In the genomic region with DNA sequence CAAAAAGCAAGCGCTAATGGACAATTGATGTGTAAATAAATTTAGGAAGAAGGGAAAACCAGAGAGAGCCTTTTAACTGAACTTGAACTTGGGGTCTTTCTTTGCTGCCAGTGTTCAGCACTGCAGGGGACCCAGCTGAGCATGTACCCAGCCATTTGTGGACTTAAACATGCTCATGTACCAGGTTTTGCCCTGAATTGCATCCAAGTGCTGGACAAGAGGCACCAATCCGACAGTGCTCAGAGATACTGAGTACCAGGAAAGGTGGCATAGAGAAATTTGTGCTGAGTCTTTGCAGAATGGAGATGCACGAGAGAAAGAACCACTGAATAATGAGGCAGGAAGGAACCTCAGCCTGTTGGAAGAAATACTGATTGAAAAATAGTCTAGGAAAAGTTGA, we compare ENCODE assay signal across 20 cellular contexts. TPM values are rescaled to one million over a fixed set of nuclear protein-coding genes. Genes with fewer than 3 reads are reported as not detected.
A peak's percentile ranks its signal among the peaks of the same experiment; 100 is the strongest.
DNase-seq lines count a peak whose midpoint lies in the region; TF ChIP-seq lines count a peak whose summit lies in the region.
"Had no signal": no experiment of that assay in that cellular context is flagged by ENCODE, and none has a peak within 500 bp of the region (broad histone marks: within the 10 kb centered on the region; RNA-seq: fewer than 3 reads in every experiment).

No MANE protein-coding gene starts in this region.

- H2BK120ac ChIP-seq in neuronal stem cell (ENCODE audit: low read depth, low read length): no peak overlapping the region

- H3K4me3 ChIP-seq in Karpas-422 (ENCODE audit: low read length) (no peak overlapping the region), tibial artery (no peak overlapping the region), neuronal stem cell (ENCODE audit: low read length in 2 of 2) (no peak overlapping the region), osteoblast (ENCODE audit: insufficient read depth, low read length) (no peak overlapping the region)
- H3K4me3 ChIP-seq: MG63 had no signal

- no peak overlapping the region for H3K4ac ChIP-seq in neuronal stem cell (ENCODE audit: low read length)

- H3K79me2 ChIP-seq in Karpas-422 (ENCODE audit: low read length) (no peaks in the 10 kb centered on the region), osteoblast (ENCODE audit: insufficient read depth, low read length) (no peaks in the 10 kb centered on the region)

- no peaks in the 10 kb centered on the region for H3K36me3 ChIP-seq in Karpas-422 (ENCODE audit: insufficient read depth, low read length)
- H3K36me3 ChIP-seq in tibial artery: no peaks in the 10 kb centered on the region
- H3K36me3 ChIP-seq in neuronal stem cell (replicated peaks in 1 of 2; ENCODE audit: control insufficient read depth in 2 of 2, insufficient read depth in 2 of 2, low read length in 2 of 2): peaks cover 0 to 3% of the 10 kb centered on the region in 2 donors
- no peaks in the 10 kb centered on the region for H3K36me3 ChIP-seq in osteoblast (ENCODE audit: insufficient read depth, low read length)
- H3K36me3 ChIP-seq: MG63 had no signal

- H3K4me1 Mint-ChIP-seq in chondrocyte (ENCODE audit: low read depth): peaks cover 64% of the 10 kb centered on the region
- peaks cover 46% of the 10 kb centered on the region for H3K4me1 Mint-ChIP-seq in osteocyte (ENCODE audit: unreplicated experiment)

- no peaks in the 10 kb centered on the region for H3K27me3 ChIP-seq in Karpas-422 (ENCODE audit: low read length)
- H3K27me3 ChIP-seq in tibial artery: no peaks in the 10 kb centered on the region
- H3K27me3 ChIP-seq in neuronal stem cell (ENCODE audit: control insufficient read depth in 3 of 3, insufficient read depth in 3 of 3, low read depth in 1 of 3, low read length in 3 of 3): no peaks in the 10 kb centered on the region
- no peaks in the 10 kb centered on the region for H3K27me3 ChIP-seq in osteoblast (ENCODE audit: insufficient read depth, low read length)
- H3K27me3 ChIP-seq: MG63 had no signal

- DNase-seq in Karpas-422 (peak; percentile 30), chondrocyte (ENCODE audit: low spot score) (no peak), osteocyte (ENCODE audit: extremely low spot score, unreplicated experiment) (no peak), tibial artery (no peak), neuronal stem cell (ENCODE audit: low spot score) (no peak), osteoblast (ENCODE audit: insufficient read length, low spot score, missing footprints) (no peak), NCI-H146 treated with DMSO at 0.1 percent for 48 hours (lab: John Stamatoyannopoulos, UW; ENCODE audit: unreplicated experiment) (no peak), DMS53 treated with DMSO at 0.1 percent for 48 hours (lab: John Stamatoyannopoulos, UW; ENCODE audit: unreplicated experiment) (no peak)
- DNase-seq: ACHN, DMS79 treated with DMSO at 0.1 percent for 48 hours, H7, MG63, NCI-H1048, NCI-H1436, NCI-H2029, NCI-H2171 treated with DMSO at 0.1 percent for 48 hours, NCI-H446, NCI-H526 treated with DMSO at 0.1 percent for 48 hours had no signal

- H2BK15ac ChIP-seq in neuronal stem cell (ENCODE audit: low read length): no peak overlapping the region

- H3K27me3 Mint-ChIP-seq in chondrocyte (ENCODE audit: low read depth) (no peaks in the 10 kb centered on the region), osteocyte (ENCODE audit: unreplicated experiment) (no peaks in the 10 kb centered on the region)

- no peak overlapping the region for H3K27ac ChIP-seq in Karpas-422 (ENCODE audit: low read length)
- H3K27ac ChIP-seq in tibial artery: peak overlapping the region; percentile 67
- no peak overlapping the region for H3K27ac ChIP-seq in neuronal stem cell (replicated peaks; ENCODE audit: low read length)
- no peak overlapping the region for H3K27ac ChIP-seq in osteoblast (ENCODE audit: low read depth, low read length)
- H3K27ac ChIP-seq: C4-2B, HL-60 had no signal

- TF ChIP-seq CTCF in chondrocyte (IDR thresholded peaks at IDR 0.05) (no peak), osteocyte (IDR thresholded peaks at IDR 0.05) (no peak), tibial artery (IDR thresholded peaks at IDR 0.05) (no peak), osteoblast (IDR thresholded peaks at IDR 0.05; ENCODE audit: extremely low read depth, low read depth, low read length) (no peak)

- H4K20me1 ChIP-seq in Karpas-422 (ENCODE audit: insufficient read depth, low read depth, low read length) (no peaks in the 10 kb centered on the region), osteoblast (ENCODE audit: insufficient read depth, low read length) (no peaks in the 10 kb centered on the region)

- no peak overlapping the region for H3K23ac ChIP-seq in neuronal stem cell (ENCODE audit: low read depth, low read length, poor library complexity)

- no peak overlapping the region for H4K91ac ChIP-seq in neuronal stem cell (ENCODE audit: low read depth, low read length, poor library complexity)

- no peak overlapping the region for H2BK5ac ChIP-seq in neuronal stem cell (ENCODE audit: low read length)

- no peak overlapping the region for H3K9ac ChIP-seq in Karpas-422 (ENCODE audit: low read length)
- no peak overlapping the region for H3K9ac ChIP-seq in neuronal stem cell (ENCODE audit: low read depth, low read length, poor library complexity)

- no CpG with 5 or more reads among the region's 3 CpGs for WGBS in neuronal stem cell (ENCODE audit: extremely low coverage in 2 of 2, insufficient read length in 2 of 2, insufficient replicate concordance in 1 of 2), 2 donors

- no peak overlapping the region for H3K14ac ChIP-seq in neuronal stem cell (ENCODE audit: low read length)

- no peaks in the 10 kb centered on the region for H3K9me2 ChIP-seq in Karpas-422 (replicated peaks; ENCODE audit: insufficient read depth, low read length)

- H4K8ac ChIP-seq in neuronal stem cell (ENCODE audit: low read depth, low read length): no peak overlapping the region

- H2AK5ac ChIP-seq in neuronal stem cell (ENCODE audit: low read depth, low read length): no peak overlapping the region

- H3K27ac Mint-ChIP-seq in chondrocyte (ENCODE audit: unreplicated experiment) (peak overlapping the region; percentile 98), osteocyte (ENCODE audit: unreplicated experiment) (peak overlapping the region; percentile 98)

- H3K79me1 ChIP-seq in neuronal stem cell (ENCODE audit: low read depth, low read length): no peaks in the 10 kb centered on the region

- no peak overlapping the region for H2BK12ac ChIP-seq in neuronal stem cell (ENCODE audit: low read length)

- H3K4me1 ChIP-seq in Karpas-422 (ENCODE audit: low read length): no peaks in the 10 kb centered on the region
- peaks cover 0 to 69% (median 11%) of the 10 kb centered on the region in 4 donors for H3K4me1 ChIP-seq in tibial artery
- H3K4me1 ChIP-seq in neuronal stem cell (ENCODE audit: control insufficient read depth in 2 of 2, insufficient read depth in 1 of 2, low read depth in 1 of 2, low read length in 2 of 2): peaks cover 3 to 5% of the 10 kb centered on the region in 2 donors
- H3K4me1 ChIP-seq in osteoblast (ENCODE audit: insufficient read depth, low read length): peaks cover 12% of the 10 kb centered on the region

- H3K4me3 Mint-ChIP-seq in chondrocyte (ENCODE audit: unreplicated experiment) (no peak overlapping the region), osteocyte (ENCODE audit: unreplicated experiment) (no peak overlapping the region)

- no peak overlapping the region for H3K18ac ChIP-seq in neuronal stem cell (ENCODE audit: low read length)

- H3K9me3 Mint-ChIP-seq in chondrocyte (ENCODE audit: low read depth): no peaks in the 10 kb centered on the region
- H3K9me3 Mint-ChIP-seq in osteocyte (ENCODE audit: unreplicated experiment): no peaks in the 10 kb centered on the region

- peaks cover 2% of the 10 kb centered on the region for H3K36me3 Mint-ChIP-seq in chondrocyte (ENCODE audit: low read depth)
- H3K36me3 Mint-ChIP-seq in osteocyte (ENCODE audit: unreplicated experiment): peaks cover 5% of the 10 kb centered on the region

- intact Hi-C loops in tibial artery (cut with DNase I; ENCODE audit: low total_unique reads): no loop called here

- H3K9me3 ChIP-seq in Karpas-422 (ENCODE audit: low read length): no peaks in the 10 kb centered on the region
- no peaks in the 10 kb centered on the region for H3K9me3 ChIP-seq in tibial artery
- H3K9me3 ChIP-seq in neuronal stem cell (replicated peaks in 1 of 2; ENCODE audit: control insufficient read depth in 2 of 2, insufficient read depth in 1 of 2, low read depth in 1 of 2, low read length in 2 of 2): no peaks in the 10 kb centered on the region
- no peaks in the 10 kb centered on the region for H3K9me3 ChIP-seq in osteoblast (ENCODE audit: low read depth, low read length)
- H3K9me3 ChIP-seq: MG63 had no signal

- H3K4me2 ChIP-seq in Karpas-422 (ENCODE audit: low read depth, low read length, poor library complexity, severe bottlenecking) (no peak overlapping the region), neuronal stem cell (ENCODE audit: insufficient read depth, low read length, poor library complexity, severe bottlenecking) (no peak overlapping the region), osteoblast (ENCODE audit: insufficient read depth, low read length) (no peak overlapping the region)

- H2AFZ ChIP-seq in Karpas-422 (ENCODE audit: low read length) (no peak overlapping the region), neuronal stem cell (ENCODE audit: low read length) (no peak overlapping the region), osteoblast (ENCODE audit: low read length) (no peak overlapping the region)

RNA-seq across cellular contexts. Expression of a gene that starts 16.0 kb away (rescaled TPM):
- 0.04 TPM in 1 of 2 replicates, not detected in the other for total RNA-seq in Karpas-422 (2014; rRNA removed; shearing (Covaris generic); ENCODE audit: low replicate concordance)
- total RNA-seq in chondrocyte: 75.5 to 184 TPM (median 176 TPM) in 3 replicates
- total RNA-seq in osteocyte: 154 and 165 TPM in 2 replicates
- polyA plus RNA-seq in neuronal stem cell (2013, experiment 1 of 2): 25.6 TPM
- polyA plus RNA-seq in neuronal stem cell (2013, experiment 2 of 2): 25.6 TPM
- total RNA-seq in osteoblast: 67.3 and 70.1 TPM in 2 replicates

Comparison
In these comparisons a context has a peak if more than half of its experiments do, and no peak if none do; other contexts are left out.
1. H3K27ac ChIP-seq: peak in tibial artery (2 of 2); none in Karpas-422 (single experiment), neuronal stem cell (single experiment) and osteoblast (single experiment).
2. RNA of a gene that starts 16.0 kb away (total RNA-seq): 75.5 to 184 TPM in chondrocyte, 154 to 165 TPM in osteocyte and 67.3 to 70.1 TPM in osteoblast; 0.04 TPM in Karpas-422; every median in the first group is over 10 times any median in the second.